1 cellular context compared by ENCODE assay signal in genomic region chr2:72273384-72273783, GRCh38.
TF ChIP-seq lines count a peak whose summit lies in the region.

No MANE protein-coding gene starts in this region.

TF ChIP-seq in GM23338, 12 proteins besides CTCF, POLR2A, EP300 and RAD21 (continued from another document):
- no peak for TF ChIP-seq ZNF462 (CRISPR knock-in tag; IDR thresholded peaks at IDR 0.05)
- TF ChIP-seq EZH2 (IDR thresholded peaks at IDR 0.05; ENCODE audit: low read depth, unreplicated experiment): no peak
- no peak for TF ChIP-seq STAT1 (IDR thresholded peaks at IDR 0.05; ENCODE audit: unreplicated experiment)
- TF ChIP-seq POLR2AphosphoS5 (IDR thresholded peaks at IDR 0.05; ENCODE audit: low read depth): no peak
- no peak for TF ChIP-seq EZH2phosphoT487 (IDR thresholded peaks at IDR 0.05; ENCODE audit: unreplicated experiment)
TF ChIP-seq in GM23338: peak in this region for 0.
